In genomic region chr19:48478339-48479061, GRCh38 we compare ENCODE assay signal across 1 cellular context.
TF ChIP-seq lines count a peak whose summit lies in the region.

No MANE protein-coding gene starts in this region.

TF ChIP-seq in K562, 482 proteins besides CTCF, POLR2A, EP300 and RAD21:
- no peak for TF ChIP-seq FOXP1 (CRISPR knock-in tag; IDR thresholded peaks at IDR 0.05)
- TF ChIP-seq, protein P1, sequence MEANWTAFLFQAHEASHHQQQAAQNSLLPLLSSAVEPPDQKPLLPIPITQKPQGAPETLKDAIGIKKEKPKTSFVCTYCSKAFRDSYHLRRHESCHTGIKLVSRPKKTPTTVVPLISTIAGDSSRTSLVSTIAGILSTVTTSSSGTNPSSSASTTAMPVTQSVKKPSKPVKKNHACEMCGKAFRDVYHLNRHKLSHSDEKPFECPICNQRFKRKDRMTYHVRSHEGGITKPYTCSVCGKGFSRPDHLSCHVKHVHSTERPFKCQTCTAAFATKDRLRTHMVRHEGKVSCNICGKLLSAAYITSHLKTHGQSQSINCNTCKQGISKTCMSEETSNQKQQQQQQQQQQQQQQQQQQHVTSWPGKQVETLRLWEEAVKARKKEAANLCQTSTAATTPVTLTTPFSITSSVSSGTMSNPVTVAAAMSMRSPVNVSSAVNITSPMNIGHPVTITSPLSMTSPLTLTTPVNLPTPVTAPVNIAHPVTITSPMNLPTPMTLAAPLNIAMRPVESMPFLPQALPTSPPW (CRISPR knock-in tag; IDR thresholded peaks at IDR 0.05): 0 out of 2 replicates have a peak, but pooled peaks have one; percentile 18
- TF ChIP-seq ZNF75A (CRISPR knock-in tag; IDR thresholded peaks at IDR 0.05): no peak
- peak; percentile 33 for TF ChIP-seq RBFOX2 (IDR thresholded peaks at IDR 0.05; ENCODE audit: low read depth, low read length)
- TF ChIP-seq ZBTB7A (IDR thresholded peaks at IDR 0.05; ENCODE audit: borderline replicate concordance, control insufficient read depth, low read depth, low read length): 0 out of 2 replicates have a peak, but pooled peaks have one; percentile 15
TF ChIP-seq in K562: peak in this region for 3.
